In the genomic region with DNA sequence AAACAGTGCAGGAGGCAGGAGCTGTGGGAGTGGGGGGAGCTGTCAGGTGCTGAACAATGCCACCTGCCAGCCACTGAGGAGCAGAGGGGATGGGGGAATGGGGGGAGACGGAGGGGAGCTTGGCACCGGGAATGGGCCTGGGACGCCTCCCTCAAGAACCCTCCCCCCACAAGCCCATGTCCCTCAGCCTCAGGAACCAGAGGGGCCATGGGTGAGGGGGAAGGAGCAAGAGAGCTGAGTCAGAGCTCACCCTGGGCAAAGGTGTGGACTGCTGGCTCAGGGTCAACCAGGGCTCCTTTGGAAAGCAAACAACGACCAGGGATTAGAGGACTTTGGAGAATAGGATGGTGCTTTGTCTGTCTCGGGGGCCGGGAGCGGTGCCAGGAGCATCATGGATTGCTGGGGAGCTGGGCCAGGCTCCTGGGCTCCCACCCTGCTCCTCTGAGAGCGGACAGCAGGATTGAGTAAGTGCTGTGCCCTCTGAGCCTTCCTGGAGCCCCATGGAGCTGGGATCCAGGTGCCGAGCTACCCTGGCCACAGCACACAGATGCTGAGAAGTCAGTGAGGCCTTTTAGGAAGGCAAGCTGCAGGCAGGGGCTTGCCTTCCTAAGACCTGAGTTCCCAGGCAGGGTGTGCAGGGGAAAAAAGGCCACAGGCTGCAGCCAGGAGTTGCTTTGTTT, we compare ENCODE assay signal across 1 cellular context.
A peak's percentile ranks its signal among the peaks of the same experiment; 100 is the strongest.
TF ChIP-seq lines count a peak whose summit lies in the region.

No MANE protein-coding gene starts in this region.

TF ChIP-seq in HepG2, 621 proteins besides CTCF, POLR2A, EP300 and RAD21 (continued from another document and continues in another):
- TF ChIP-seq, protein P1, sequence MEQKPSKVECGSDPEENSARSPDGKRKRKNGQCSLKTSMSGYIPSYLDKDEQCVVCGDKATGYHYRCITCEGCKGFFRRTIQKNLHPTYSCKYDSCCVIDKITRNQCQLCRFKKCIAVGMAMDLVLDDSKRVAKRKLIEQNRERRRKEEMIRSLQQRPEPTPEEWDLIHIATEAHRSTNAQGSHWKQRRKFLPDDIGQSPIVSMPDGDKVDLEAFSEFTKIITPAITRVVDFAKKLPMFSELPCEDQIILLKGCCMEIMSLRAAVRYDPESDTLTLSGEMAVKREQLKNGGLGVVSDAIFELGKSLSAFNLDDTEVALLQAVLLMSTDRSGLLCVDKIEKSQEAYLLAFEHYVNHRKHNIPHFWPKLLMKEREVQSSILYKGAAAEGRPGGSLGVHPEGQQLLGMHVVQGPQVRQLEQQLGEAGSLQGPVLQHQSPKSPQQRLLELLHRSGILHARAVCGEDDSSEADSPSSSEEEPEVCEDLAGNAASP (CRISPR knock-in tag; IDR thresholded peaks at IDR 0.05; ENCODE audit: borderline replicate concordance), result peak; percentile 92; the same call in 1 of the 2 replicates
- TF ChIP-seq ARNT2 (CRISPR knock-in tag; IDR thresholded peaks at IDR 0.05; ENCODE audit: low read depth) (peak; percentile 68; the same call in 1 of the 2 replicates), CBX5 (CRISPR knock-in tag; IDR thresholded peaks at IDR 0.05; ENCODE audit: borderline replicate concordance) (peak; percentile 85; the same call in 1 of the 2 replicates), REPIN1 (CRISPR knock-in tag; IDR thresholded peaks at IDR 0.05; ENCODE audit: borderline replicate concordance, low read depth) (peak; percentile 91), SOX13 (IDR thresholded peaks at IDR 0.05) (peak; percentile 78; the same call in 1 of the 2 replicates), SOX13 (CRISPR knock-in tag; conservative IDR thresholded peaks at IDR 0.05 in 1 of 2, IDR thresholded peaks at IDR 0.05 in 1 of 2) (peak in 1 of 2 experiments; percentile 94; a peak in 2 of 4 replicates), NFKBIZ (CRISPR knock-in tag; IDR thresholded peaks at IDR 0.05) (0 out of 2 replicates have a peak, but pooled peaks have one; percentile 58), ZNF343 (CRISPR knock-in tag; IDR thresholded peaks at IDR 0.05) (peak; percentile 68; the same call in 1 of the 2 replicates), GFI1 (CRISPR knock-in tag; IDR thresholded peaks at IDR 0.05; ENCODE audit: borderline replicate concordance) (peak; percentile 79; the same call in 1 of the 2 replicates), MTF2 (CRISPR knock-in tag; IDR thresholded peaks at IDR 0.05; ENCODE audit: borderline replicate concordance) (0 out of 2 replicates have a peak, but pooled peaks have one; percentile 36), SAP130 (CRISPR knock-in tag; IDR thresholded peaks at IDR 0.05; ENCODE audit: low read depth) (peak; percentile 59), HNRNPLL (IDR thresholded peaks at IDR 0.05; ENCODE audit: low read depth, low read length, poor library complexity, severe bottlenecking) (peak; percentile 36), DPF2 (CRISPR knock-in tag; IDR thresholded peaks at IDR 0.05; ENCODE audit: borderline replicate concordance, low read depth) (0 out of 2 replicates have a peak, but pooled peaks have one; percentile 39), CENPT (CRISPR knock-in tag; IDR thresholded peaks at IDR 0.05; ENCODE audit: low read depth) (0 out of 2 replicates have a peak, but pooled peaks have one; percentile 68), ATF7-NPFF (CRISPR knock-in tag; IDR thresholded peaks at IDR 0.05; ENCODE audit: low read depth) (peak; percentile 77), NFE2 (CRISPR knock-in tag; IDR thresholded peaks at IDR 0.05) (peak; percentile 63; the same call in 1 of the 2 replicates), RXRA (CRISPR knock-in tag; IDR thresholded peaks at IDR 0.05) (peak; percentile 98), ZSCAN25 (CRISPR knock-in tag; IDR thresholded peaks at IDR 0.05) (peak; percentile 58; the same call in 1 of the 2 replicates), MAFF (IDR thresholded peaks at IDR 0.05; ENCODE audit: low read depth, low read length) (peak; percentile 62), HNRNPL (IDR thresholded peaks at IDR 0.05; ENCODE audit: low read depth, low read length) (peak; percentile 93), NCOR1 (IDR thresholded peaks at IDR 0.05; ENCODE audit: borderline replicate concordance, low read length) (peak; percentile 79; the same call in 1 of the 2 replicates), ZNF335 (CRISPR knock-in tag; IDR thresholded peaks at IDR 0.05) (0 out of 2 replicates have a peak, but pooled peaks have one; percentile 33), ZNF350 (CRISPR knock-in tag; IDR thresholded peaks at IDR 0.05; ENCODE audit: borderline replicate concordance, low read depth) (peak; percentile 71; the same call in 1 of the 2 replicates), RCOR2 (CRISPR knock-in tag; IDR thresholded peaks at IDR 0.05) (peak; percentile 66; the same call in 1 of the 2 replicates), FOXA3 (CRISPR knock-in tag; IDR thresholded peaks at IDR 0.05) (peak; percentile 84), FOSL1 (CRISPR knock-in tag; IDR thresholded peaks at IDR 0.05; ENCODE audit: borderline replicate concordance) (0 out of 2 replicates have a peak, but pooled peaks have one; percentile 63), KAT8 (CRISPR knock-in tag; IDR thresholded peaks at IDR 0.05) (peak; percentile 70), PPARG (CRISPR knock-in tag; conservative IDR thresholded peaks at IDR 0.05) (0 out of 2 replicates have a peak, but pooled peaks have one; percentile 21), KDM6A (CRISPR knock-in tag; IDR thresholded peaks at IDR 0.05; ENCODE audit: low read depth) (peak; percentile 77), HMG20A (CRISPR knock-in tag; IDR thresholded peaks at IDR 0.05; ENCODE audit: borderline replicate concordance) (peak; percentile 76), PHF21A (CRISPR knock-in tag; IDR thresholded peaks at IDR 0.05) (peak; percentile 93), ZNF547 (CRISPR knock-in tag; IDR thresholded peaks at IDR 0.05) (0 out of 2 replicates have a peak, but pooled peaks have one; percentile 10), ZNF296 (CRISPR knock-in tag; conservative IDR thresholded peaks at IDR 0.05) (0 out of 2 replicates have a peak, but pooled peaks have one; percentile 38), YEATS2 (CRISPR knock-in tag; IDR thresholded peaks at IDR 0.05; ENCODE audit: borderline replicate concordance) (0 out of 2 replicates have a peak, but pooled peaks have one; percentile 62)
- TF ChIP-seq, protein P2, sequence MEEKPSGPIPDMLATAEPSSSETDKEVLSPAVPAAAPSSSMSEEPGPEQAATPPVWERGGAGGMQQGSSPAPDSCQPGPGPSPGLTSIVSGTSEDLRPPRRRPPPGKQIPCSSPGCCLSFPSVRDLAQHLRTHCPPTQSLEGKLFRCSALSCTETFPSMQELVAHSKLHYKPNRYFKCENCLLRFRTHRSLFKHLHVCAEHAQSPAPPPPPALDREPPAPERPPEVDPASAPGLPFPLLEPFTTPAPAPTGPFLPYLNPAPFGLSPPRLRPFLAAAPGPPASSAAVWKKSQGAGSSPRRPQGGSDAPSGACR (CRISPR knock-in tag; IDR thresholded peaks at IDR 0.05), result 0 out of 2 replicates have a peak, but pooled peaks have one; percentile 68
- TF ChIP-seq, protein P3, sequence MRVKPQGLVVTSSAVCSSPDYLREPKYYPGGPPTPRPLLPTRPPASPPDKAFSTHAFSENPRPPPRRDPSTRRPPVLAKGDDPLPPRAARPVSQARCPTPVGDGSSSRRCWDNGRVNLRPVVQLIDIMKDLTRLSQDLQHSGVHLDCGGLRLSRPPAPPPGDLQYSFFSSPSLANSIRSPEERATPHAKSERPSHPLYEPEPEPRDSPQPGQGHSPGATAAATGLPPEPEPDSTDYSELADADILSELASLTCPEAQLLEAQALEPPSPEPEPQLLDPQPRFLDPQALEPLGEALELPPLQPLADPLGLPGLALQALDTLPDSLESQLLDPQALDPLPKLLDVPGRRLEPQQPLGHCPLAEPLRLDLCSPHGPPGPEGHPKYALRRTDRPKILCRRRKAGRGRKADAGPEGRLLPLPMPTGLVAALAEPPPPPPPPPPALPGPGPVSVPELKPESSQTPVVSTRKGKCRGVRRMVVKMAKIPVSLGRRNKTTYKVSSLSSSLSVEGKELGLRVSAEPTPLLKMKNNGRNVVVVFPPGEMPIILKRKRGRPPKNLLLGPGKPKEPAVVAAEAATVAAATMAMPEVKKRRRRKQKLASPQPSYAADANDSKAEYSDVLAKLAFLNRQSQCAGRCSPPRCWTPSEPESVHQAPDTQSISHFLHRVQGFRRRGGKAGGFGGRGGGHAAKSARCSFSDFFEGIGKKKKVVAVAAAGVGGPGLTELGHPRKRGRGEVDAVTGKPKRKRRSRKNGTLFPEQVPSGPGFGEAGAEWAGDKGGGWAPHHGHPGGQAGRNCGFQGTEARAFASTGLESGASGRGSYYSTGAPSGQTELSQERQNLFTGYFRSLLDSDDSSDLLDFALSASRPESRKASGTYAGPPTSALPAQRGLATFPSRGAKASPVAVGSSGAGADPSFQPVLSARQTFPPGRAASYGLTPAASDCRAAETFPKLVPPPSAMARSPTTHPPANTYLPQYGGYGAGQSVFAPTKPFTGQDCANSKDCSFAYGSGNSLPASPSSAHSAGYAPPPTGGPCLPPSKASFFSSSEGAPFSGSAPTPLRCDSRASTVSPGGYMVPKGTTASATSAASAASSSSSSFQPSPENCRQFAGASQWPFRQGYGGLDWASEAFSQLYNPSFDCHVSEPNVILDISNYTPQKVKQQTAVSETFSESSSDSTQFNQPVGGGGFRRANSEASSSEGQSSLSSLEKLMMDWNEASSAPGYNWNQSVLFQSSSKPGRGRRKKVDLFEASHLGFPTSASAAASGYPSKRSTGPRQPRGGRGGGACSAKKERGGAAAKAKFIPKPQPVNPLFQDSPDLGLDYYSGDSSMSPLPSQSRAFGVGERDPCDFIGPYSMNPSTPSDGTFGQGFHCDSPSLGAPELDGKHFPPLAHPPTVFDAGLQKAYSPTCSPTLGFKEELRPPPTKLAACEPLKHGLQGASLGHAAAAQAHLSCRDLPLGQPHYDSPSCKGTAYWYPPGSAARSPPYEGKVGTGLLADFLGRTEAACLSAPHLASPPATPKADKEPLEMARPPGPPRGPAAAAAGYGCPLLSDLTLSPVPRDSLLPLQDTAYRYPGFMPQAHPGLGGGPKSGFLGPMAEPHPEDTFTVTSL (CRISPR knock-in tag; IDR thresholded peaks at IDR 0.05; ENCODE audit: borderline replicate concordance), result 0 out of 2 replicates have a peak, but pooled peaks have one; percentile 73
- TF ChIP-seq, protein P4, sequence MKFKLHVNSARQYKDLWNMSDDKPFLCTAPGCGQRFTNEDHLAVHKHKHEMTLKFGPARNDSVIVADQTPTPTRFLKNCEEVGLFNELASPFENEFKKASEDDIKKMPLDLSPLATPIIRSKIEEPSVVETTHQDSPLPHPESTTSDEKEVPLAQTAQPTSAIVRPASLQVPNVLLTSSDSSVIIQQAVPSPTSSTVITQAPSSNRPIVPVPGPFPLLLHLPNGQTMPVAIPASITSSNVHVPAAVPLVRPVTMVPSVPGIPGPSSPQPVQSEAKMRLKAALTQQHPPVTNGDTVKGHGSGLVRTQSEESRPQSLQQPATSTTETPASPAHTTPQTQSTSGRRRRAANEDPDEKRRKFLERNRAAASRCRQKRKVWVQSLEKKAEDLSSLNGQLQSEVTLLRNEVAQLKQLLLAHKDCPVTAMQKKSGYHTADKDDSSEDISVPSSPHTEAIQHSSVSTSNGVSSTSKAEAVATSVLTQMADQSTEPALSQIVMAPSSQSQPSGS (CRISPR knock-in tag; IDR thresholded peaks at IDR 0.05), result peak; percentile 62; the same call in 1 of the 2 replicates
- TF ChIP-seq, protein P5, sequence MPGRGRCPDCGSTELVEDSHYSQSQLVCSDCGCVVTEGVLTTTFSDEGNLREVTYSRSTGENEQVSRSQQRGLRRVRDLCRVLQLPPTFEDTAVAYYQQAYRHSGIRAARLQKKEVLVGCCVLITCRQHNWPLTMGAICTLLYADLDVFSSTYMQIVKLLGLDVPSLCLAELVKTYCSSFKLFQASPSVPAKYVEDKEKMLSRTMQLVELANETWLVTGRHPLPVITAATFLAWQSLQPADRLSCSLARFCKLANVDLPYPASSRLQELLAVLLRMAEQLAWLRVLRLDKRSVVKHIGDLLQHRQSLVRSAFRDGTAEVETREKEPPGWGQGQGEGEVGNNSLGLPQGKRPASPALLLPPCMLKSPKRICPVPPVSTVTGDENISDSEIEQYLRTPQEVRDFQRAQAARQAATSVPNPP (CRISPR knock-in tag; IDR thresholded peaks at IDR 0.05), result 0 out of 2 replicates have a peak, but pooled peaks have one; percentile 45
- TF ChIP-seq, protein P6, sequence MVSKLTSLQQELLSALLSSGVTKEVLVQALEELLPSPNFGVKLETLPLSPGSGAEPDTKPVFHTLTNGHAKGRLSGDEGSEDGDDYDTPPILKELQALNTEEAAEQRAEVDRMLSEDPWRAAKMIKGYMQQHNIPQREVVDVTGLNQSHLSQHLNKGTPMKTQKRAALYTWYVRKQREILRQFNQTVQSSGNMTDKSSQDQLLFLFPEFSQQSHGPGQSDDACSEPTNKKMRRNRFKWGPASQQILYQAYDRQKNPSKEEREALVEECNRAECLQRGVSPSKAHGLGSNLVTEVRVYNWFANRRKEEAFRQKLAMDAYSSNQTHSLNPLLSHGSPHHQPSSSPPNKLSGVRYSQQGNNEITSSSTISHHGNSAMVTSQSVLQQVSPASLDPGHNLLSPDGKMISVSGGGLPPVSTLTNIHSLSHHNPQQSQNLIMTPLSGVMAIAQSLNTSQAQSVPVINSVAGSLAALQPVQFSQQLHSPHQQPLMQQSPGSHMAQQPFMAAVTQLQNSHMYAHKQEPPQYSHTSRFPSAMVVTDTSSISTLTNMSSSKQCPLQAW (CRISPR knock-in tag; IDR thresholded peaks at IDR 0.05), result peak; percentile 68; the same call in 1 of the 2 replicates
- TF ChIP-seq, protein P7, sequence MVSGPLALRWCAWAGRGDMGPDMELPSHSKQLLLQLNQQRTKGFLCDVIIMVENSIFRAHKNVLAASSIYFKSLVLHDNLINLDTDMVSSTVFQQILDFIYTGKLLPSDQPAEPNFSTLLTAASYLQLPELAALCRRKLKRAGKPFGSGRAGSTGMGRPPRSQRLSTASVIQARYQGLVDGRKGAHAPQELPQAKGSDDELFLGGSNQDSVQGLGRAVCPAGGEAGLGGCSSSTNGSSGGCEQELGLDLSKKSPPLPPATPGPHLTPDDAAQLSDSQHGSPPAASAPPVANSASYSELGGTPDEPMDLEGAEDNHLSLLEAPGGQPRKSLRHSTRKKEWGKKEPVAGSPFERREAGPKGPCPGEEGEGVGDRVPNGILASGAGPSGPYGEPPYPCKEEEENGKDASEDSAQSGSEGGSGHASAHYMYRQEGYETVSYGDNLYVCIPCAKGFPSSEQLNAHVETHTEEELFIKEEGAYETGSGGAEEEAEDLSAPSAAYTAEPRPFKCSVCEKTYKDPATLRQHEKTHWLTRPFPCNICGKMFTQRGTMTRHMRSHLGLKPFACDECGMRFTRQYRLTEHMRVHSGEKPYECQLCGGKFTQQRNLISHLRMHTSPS (CRISPR knock-in tag; IDR thresholded peaks at IDR 0.05; ENCODE audit: low read depth), result peak; percentile 94
- TF ChIP-seq, protein P8, sequence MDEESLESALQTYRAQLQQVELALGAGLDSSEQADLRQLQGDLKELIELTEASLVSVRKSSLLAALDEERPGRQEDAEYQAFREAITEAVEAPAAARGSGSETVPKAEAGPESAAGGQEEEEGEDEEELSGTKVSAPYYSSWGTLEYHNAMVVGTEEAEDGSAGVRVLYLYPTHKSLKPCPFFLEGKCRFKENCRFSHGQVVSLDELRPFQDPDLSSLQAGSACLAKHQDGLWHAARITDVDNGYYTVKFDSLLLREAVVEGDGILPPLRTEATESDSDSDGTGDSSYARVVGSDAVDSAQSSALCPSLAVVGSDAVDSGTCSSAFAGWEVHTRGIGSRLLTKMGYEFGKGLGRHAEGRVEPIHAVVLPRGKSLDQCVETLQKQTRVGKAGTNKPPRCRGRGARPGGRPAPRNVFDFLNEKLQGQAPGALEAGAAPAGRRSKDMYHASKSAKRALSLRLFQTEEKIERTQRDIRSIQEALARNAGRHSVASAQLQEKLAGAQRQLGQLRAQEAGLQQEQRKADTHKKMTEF (CRISPR knock-in tag; IDR thresholded peaks at IDR 0.05), result peak; percentile 81; the same call in 1 of the 2 replicates
- TF ChIP-seq, protein P9, sequence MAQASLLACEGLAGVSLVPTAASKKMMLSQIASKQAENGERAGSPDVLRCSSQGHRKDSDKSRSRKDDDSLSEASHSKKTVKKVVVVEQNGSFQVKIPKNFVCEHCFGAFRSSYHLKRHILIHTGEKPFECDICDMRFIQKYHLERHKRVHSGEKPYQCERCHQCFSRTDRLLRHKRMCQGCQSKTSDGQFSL (CRISPR knock-in tag; IDR thresholded peaks at IDR 0.05), result peak; percentile 82; the same call in 1 of the 2 replicates
